In genomic region chr20:55515831-55516230, GRCh38 we compare ENCODE assay signal across 14 cellular contexts.
"Had no signal": no experiment of that assay in that cellular context is flagged by ENCODE, and none has a peak within 500 bp of the region (broad histone marks: within the 10 kb centered on the region; RNA-seq: fewer than 3 reads in every experiment).

No MANE protein-coding gene starts in this region.

- H3K4me1 Mint-ChIP-seq: stimulated activated naive CD8-positive, alpha-beta T cell treated with anti-CD3 and anti-CD28 coated beads, Interleukin-15, amount 100 ng/mL, for 72 hours; T-cell had no signal

- H3K27me3 Mint-ChIP-seq: stimulated activated naive CD8-positive, alpha-beta T cell treated with anti-CD3 and anti-CD28 coated beads, Interleukin-15, amount 100 ng/mL, for 72 hours; T-cell had no signal

- H3K4me3 ChIP-seq: colonic mucosa, gastrocnemius medialis, lung, thoracic aorta had no signal

- DNase-seq: activated CD4-positive, alpha-beta T cell treated with anti-CD3 and anti-CD28 coated beads for 48 hours; activated CD8-positive, alpha-beta memory T cell treated with anti-CD3 and anti-CD28 coated beads for 24 hours; activated naive CD4-positive, alpha-beta T cell treated with anti-CD3 and anti-CD28 coated beads for 36 hours; caudate nucleus; colonic mucosa; gastrocnemius medialis; kidney; stimulated activated CD4-positive, alpha-beta T cell treated with anti-CD3 and anti-CD28 coated beads, Interleukin-15, amount 100 ng/mL, for 24 hours; stimulated activated CD4-positive, alpha-beta T cell treated with anti-CD3 and anti-CD28 coated beads, Interleukin-4, amount 100 ng/mL, for 4 hours; stimulated activated naive CD8-positive, alpha-beta T cell treated with anti-CD3 and anti-CD28 coated beads, Interleukin-15, amount 100 ng/mL, for 72 hours; T-cell; WERI-Rb-1 had no signal

- H3K27me3 ChIP-seq: colonic mucosa, gastrocnemius medialis had no signal

- H3K27ac Mint-ChIP-seq: activated naive CD4-positive, alpha-beta T cell treated with anti-CD3 and anti-CD28 coated beads for 36 hours; stimulated activated naive CD8-positive, alpha-beta T cell treated with anti-CD3 and anti-CD28 coated beads, Interleukin-15, amount 100 ng/mL, for 72 hours; T-cell had no signal

- H3K36me3 Mint-ChIP-seq: T-cell had no signal

- H3K4me3 Mint-ChIP-seq: activated naive CD4-positive, alpha-beta T cell treated with anti-CD3 and anti-CD28 coated beads for 36 hours; stimulated activated naive CD8-positive, alpha-beta T cell treated with anti-CD3 and anti-CD28 coated beads, Interleukin-15, amount 100 ng/mL, for 72 hours; T-cell had no signal

- ATAC-seq: gastrocnemius medialis; stimulated activated naive CD8-positive, alpha-beta T cell treated with anti-CD3 and anti-CD28 coated beads, Interleukin-15, amount 100 ng/mL, for 72 hours; T-cell had no signal

- H3K4me1 ChIP-seq: colonic mucosa, gastrocnemius medialis had no signal

- H3K27ac ChIP-seq: colonic mucosa, gastrocnemius medialis, thoracic aorta, WERI-Rb-1 had no signal

- H3K9me3 ChIP-seq: colonic mucosa, gastrocnemius medialis, thoracic aorta had no signal

- H3K36me3 ChIP-seq: colonic mucosa, gastrocnemius medialis, thoracic aorta, WERI-Rb-1 had no signal
